ENCODE assay signal across 1 cellular context in the genomic region with DNA sequence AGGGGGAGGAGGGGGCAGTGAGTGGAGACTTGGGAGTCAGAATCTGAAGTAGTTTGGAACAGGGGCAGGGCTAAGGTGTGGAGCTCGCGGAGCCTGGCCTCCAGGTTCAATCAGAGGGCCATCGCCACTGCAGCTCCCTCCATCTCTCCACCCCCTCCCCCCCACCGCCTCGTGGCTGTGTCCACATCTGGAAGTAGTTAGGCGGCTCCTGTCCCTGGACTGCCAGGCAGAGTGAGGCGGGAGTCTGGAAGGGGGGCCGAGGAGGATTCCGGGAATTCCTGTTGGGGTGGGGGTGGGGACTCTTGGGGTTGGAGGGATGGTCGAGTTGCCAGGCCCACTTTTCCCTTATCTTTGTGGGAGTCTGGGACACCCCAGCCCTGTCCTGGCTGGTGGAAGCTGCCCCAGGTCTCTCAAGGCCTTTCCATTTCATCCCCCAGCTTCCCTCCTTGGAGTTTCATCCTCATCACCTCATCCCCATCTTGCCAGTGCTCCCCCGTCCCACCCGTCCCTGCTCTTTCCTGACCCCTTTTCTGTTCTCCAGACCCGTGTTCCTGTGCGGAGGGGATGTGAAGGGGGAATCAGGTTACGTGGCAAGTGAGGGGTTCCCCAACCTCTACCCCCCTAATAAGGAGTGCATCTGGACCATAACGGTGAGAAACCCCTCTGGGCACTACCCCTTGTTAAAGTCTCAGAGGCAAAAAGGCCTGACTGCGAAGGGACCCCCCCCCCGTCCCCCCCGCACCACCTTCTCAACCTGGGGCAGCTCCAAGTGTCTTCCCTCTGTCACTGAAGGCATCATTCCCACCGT.
TF ChIP-seq lines count a peak whose summit lies in the region.

No MANE protein-coding gene starts in this region.

TF ChIP-seq in HepG2, 621 proteins besides CTCF, POLR2A, EP300 and RAD21:
- TF ChIP-seq HMGA1 (CRISPR knock-in tag; conservative IDR thresholded peaks at IDR 0.05) (no peak), POLR2G (IDR thresholded peaks at IDR 0.05; ENCODE audit: low read depth, low read length) (no peak)
- TF ChIP-seq, protein P1, sequence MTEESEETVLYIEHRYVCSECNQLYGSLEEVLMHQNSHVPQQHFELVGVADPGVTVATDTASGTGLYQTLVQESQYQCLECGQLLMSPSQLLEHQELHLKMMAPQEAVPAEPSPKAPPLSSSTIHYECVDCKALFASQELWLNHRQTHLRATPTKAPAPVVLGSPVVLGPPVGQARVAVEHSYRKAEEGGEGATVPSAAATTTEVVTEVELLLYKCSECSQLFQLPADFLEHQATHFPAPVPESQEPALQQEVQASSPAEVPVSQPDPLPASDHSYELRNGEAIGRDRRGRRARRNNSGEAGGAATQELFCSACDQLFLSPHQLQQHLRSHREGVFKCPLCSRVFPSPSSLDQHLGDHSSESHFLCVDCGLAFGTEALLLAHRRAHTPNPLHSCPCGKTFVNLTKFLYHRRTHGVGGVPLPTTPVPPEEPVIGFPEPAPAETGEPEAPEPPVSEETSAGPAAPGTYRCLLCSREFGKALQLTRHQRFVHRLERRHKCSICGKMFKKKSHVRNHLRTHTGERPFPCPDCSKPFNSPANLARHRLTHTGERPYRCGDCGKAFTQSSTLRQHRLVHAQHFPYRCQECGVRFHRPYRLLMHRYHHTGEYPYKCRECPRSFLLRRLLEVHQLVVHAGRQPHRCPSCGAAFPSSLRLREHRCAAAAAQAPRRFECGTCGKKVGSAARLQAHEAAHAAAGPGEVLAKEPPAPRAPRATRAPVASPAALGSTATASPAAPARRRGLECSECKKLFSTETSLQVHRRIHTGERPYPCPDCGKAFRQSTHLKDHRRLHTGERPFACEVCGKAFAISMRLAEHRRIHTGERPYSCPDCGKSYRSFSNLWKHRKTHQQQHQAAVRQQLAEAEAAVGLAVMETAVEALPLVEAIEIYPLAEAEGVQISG (CRISPR knock-in tag; IDR thresholded peaks at IDR 0.05): 0 out of 2 replicates have a peak, but pooled peaks have one; percentile 5
TF ChIP-seq in HepG2: peak in this region for 1.
